ENCODE assay signal across 1 cellular context in the genomic region with DNA sequence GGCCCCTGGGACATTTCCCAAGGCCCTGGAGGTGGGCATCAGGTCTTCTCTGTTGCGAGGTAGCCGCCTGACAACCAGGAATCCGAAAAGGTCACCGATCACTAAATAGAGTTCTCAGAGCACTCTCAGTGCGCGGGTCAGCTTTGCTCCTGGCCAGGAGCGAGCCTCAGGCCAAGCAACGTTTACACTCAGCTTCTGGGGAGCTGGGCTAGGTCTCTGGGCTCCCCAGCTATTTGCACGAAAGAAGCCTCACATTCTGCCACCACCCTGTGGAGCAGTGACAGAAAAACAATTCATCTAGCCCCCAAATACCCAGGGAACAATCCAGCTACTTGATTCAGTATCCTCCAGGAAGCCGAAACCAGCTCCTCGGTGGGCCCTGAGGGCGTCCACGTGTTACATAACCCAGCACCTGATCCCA.
TF ChIP-seq lines count a peak whose summit lies in the region.

No MANE protein-coding gene starts in this region.

TF ChIP-seq in GM23338, 12 proteins besides CTCF, POLR2A, EP300 and RAD21 (continued from another document):
- TF ChIP-seq, protein P1, sequence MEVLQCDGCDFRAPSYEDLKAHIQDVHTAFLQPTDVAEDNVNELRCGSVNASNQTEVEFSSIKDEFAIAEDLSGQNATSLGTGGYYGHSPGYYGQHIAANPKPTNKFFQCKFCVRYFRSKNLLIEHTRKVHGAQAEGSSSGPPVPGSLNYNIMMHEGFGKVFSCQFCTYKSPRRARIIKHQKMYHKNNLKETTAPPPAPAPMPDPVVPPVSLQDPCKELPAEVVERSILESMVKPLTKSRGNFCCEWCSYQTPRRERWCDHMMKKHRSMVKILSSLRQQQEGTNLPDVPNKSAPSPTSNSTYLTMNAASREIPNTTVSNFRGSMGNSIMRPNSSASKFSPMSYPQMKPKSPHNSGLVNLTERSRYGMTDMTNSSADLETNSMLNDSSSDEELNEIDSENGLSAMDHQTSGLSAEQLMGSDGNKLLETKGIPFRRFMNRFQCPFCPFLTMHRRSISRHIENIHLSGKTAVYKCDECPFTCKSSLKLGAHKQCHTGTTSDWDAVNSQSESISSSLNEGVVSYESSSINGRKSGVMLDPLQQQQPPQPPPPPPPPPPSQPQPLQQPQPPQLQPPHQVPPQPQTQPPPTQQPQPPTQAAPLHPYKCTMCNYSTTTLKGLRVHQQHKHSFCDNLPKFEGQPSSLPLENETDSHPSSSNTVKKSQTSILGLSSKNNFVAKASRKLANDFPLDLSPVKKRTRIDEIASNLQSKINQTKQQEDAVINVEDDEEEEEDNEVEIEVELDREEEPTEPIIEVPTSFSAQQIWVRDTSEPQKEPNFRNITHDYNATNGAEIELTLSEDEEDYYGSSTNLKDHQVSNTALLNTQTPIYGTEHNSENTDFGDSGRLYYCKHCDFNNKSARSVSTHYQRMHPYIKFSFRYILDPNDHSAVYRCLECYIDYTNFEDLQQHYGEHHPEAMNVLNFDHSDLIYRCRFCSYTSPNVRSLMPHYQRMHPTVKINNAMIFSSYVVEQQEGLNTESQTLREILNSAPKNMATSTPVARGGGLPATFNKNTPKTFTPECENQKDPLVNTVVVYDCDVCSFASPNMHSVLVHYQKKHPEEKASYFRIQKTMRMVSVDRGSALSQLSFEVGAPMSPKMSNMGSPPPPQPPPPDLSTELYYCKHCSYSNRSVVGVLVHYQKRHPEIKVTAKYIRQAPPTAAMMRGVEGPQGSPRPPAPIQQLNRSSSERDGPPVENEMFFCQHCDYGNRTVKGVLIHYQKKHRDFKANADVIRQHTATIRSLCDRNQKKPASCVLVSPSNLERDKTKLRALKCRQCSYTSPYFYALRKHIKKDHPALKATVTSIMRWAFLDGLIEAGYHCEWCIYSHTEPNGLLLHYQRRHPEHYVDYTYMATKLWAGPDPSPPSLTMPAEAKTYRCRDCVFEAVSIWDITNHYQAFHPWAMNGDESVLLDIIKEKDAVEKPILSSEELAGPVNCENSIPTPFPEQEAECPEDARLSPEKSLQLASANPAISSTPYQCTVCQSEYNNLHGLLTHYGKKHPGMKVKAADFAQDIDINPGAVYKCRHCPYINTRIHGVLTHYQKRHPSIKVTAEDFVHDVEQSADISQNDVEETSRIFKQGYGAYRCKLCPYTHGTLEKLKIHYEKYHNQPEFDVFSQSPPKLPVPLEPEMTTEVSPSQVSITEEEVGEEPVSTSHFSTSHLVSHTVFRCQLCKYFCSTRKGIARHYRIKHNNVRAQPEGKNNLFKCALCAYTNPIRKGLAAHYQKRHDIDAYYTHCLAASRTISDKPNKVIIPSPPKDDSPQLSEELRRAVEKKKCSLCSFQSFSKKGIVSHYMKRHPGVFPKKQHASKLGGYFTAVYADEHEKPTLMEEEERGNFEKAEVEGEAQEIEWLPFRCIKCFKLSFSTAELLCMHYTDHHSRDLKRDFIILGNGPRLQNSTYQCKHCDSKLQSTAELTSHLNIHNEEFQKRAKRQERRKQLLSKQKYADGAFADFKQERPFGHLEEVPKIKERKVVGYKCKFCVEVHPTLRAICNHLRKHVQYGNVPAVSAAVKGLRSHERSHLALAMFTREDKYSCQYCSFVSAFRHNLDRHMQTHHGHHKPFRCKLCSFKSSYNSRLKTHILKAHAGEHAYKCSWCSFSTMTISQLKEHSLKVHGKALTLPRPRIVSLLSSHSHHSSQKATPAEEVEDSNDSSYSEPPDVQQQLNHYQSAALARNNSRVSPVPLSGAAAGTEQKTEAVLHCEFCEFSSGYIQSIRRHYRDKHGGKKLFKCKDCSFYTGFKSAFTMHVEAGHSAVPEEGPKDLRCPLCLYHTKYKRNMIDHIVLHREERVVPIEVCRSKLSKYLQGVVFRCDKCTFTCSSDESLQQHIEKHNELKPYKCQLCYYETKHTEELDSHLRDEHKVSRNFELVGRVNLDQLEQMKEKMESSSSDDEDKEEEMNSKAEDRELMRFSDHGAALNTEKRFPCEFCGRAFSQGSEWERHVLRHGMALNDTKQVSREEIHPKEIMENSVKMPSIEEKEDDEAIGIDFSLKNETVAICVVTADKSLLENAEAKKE (CRISPR knock-in tag; IDR thresholded peaks at IDR 0.05): no peak
TF ChIP-seq in GM23338: peak in this region for 0.
